8 cellular contexts compared by ENCODE assay signal in genomic region chr18:79400091-79400590, GRCh38. TPM values are rescaled to one million over a fixed set of nuclear protein-coding genes. Genes with fewer than 3 reads are reported as not detected.
A peak's percentile ranks its signal among the peaks of the same experiment; 100 is the strongest.
DNase-seq lines count a peak whose midpoint lies in the region; ATAC-seq and TF ChIP-seq lines count a peak whose summit lies in the region.

No MANE protein-coding gene starts in this region.

- peak overlapping the region; percentile 81 for H3K4me3 ChIP-seq in ACC112 (ENCODE audit: low read depth, low read length)
- peak overlapping the region; percentile 56 to 63 (median 59) for H3K4me3 ChIP-seq in right lobe of liver

- TF ChIP-seq POLR2A in right lobe of liver (IDR thresholded peaks at IDR 0.05), result no peak

- peaks cover 44% of the 10 kb centered on the region for H3K4me1 Mint-ChIP-seq in T-helper 17 cell
- peaks cover 41% of the 10 kb centered on the region for H3K4me1 Mint-ChIP-seq in central memory CD8-positive, alpha-beta T cell

- intact Hi-C loops in right lobe of liver (cut with DNase I), result no loop called here

- DNase-seq in T-helper 17 cell, result peak; percentile 27 to 71 (median 58)
- no peak for DNase-seq in central memory CD8-positive, alpha-beta T cell (ENCODE audit: low spot score in 2 of 2)
- DNase-seq in right lobe of liver, result peak in 2 of 3 donors; percentile 66 to 68
- peak; percentile 59 for DNase-seq in stimulated activated CD8-positive, alpha-beta memory T cell treated with anti-CD3 and anti-CD28 coated beads, Interleukin-7, amount 100 ng/mL, for 4 hours (ENCODE audit: low read depth in 2 of 2)
- no peak for DNase-seq in glomerular visceral epithelial cell (ENCODE audit: extremely low spot score)

- under 1% methylated on average over 25 of the region's 71 CpGs for WGBS in right lobe of liver (ENCODE audit: insufficient coverage, low coverage, low lambda C conversion rate, missing lambda C conversion rate)

- ATAC-seq in GM21529 (IDR thresholded peaks at IDR 0.05; ENCODE audit: unreplicated experiment), result peak; percentile 25
- peak; percentile 21 for ATAC-seq in T-helper 17 cell
- peak; percentile 35 for ATAC-seq in central memory CD8-positive, alpha-beta T cell (replicated peaks; ENCODE audit: extremely low read depth, poor library complexity, severe bottlenecking)
- peak; percentile 26 to 51 (median 32) for ATAC-seq in right lobe of liver
- ATAC-seq in SK-N-SH treated with all-trans-retinoic acid at 6 μM for 48 hours, result no peak

- H3K27ac ChIP-seq in ACC112 (ENCODE audit: low read depth, low read length) (no peak overlapping the region), right lobe of liver (peak overlapping the region in 2 of 3 donors; percentile 40 to 63)

- peaks cover 6% of the 10 kb centered on the region; the same call in 1 of the 2 replicates for H3K27me3 ChIP-seq in ACC112 (ENCODE audit: insufficient read depth, low read length)
- no peaks in the 10 kb centered on the region for H3K27me3 ChIP-seq in right lobe of liver

- no peaks in the 10 kb centered on the region for H3K27me3 Mint-ChIP-seq in T-helper 17 cell
- no peaks in the 10 kb centered on the region for H3K27me3 Mint-ChIP-seq in central memory CD8-positive, alpha-beta T cell

- no peak for TF ChIP-seq CTCF in right lobe of liver (IDR thresholded peaks at IDR 0.05)

- H3K9me3 ChIP-seq in T-helper 17 cell (ENCODE audit: control insufficient read depth, low read length, poor library complexity, severe bottlenecking) (no peaks in the 10 kb centered on the region), right lobe of liver (no peaks in the 10 kb centered on the region)

- H3K4me1 ChIP-seq in ACC112 (ENCODE audit: control insufficient read depth, insufficient read depth, low read length, unreplicated experiment) (no peaks in the 10 kb centered on the region), right lobe of liver (peaks cover 0 to 19% (median 5%) of the 10 kb centered on the region in 4 donors)

- H3K36me3 Mint-ChIP-seq in T-helper 17 cell (ENCODE audit: low read depth), result no peaks in the 10 kb centered on the region
- H3K36me3 Mint-ChIP-seq in central memory CD8-positive, alpha-beta T cell (ENCODE audit: insufficient read depth), result peaks cover 25% of the 10 kb centered on the region

- H3K9me3 Mint-ChIP-seq in central memory CD8-positive, alpha-beta T cell, result no peaks in the 10 kb centered on the region

- peak overlapping the region; percentile 38 for H2AFZ ChIP-seq in ACC112 (ENCODE audit: low read length, unreplicated experiment)

- no peaks in the 10 kb centered on the region for H3K79me2 ChIP-seq in ACC112 (ENCODE audit: control insufficient read depth, insufficient read depth, low read length, unreplicated experiment)

- no peak overlapping the region for H3K27ac Mint-ChIP-seq in T-helper 17 cell
- H3K27ac Mint-ChIP-seq in central memory CD8-positive, alpha-beta T cell (ENCODE audit: low read depth), result no peak overlapping the region

- H3K4me3 Mint-ChIP-seq in T-helper 17 cell, result peak overlapping the region; percentile 97
- H3K4me3 Mint-ChIP-seq in central memory CD8-positive, alpha-beta T cell, result peak overlapping the region; percentile 86

- H3K36me3 ChIP-seq in ACC112 (ENCODE audit: insufficient read depth, low read length) (no peaks in the 10 kb centered on the region), right lobe of liver (no peaks in the 10 kb centered on the region)

TF ChIP-seq in SK-N-SH treated with all-trans-retinoic acid at 6 μM for 48 hours, 23 proteins besides CTCF, POLR2A, EP300 and RAD21 (continues in another document):
- TF ChIP-seq BACH2 (CRISPR knock-in tag; IDR thresholded peaks at IDR 0.05; ENCODE audit: borderline replicate concordance), result no peak
- no peak for TF ChIP-seq CREB5 (CRISPR knock-in tag; IDR thresholded peaks at IDR 0.05; ENCODE audit: low read depth)
- no peak for TF ChIP-seq TCF4 (CRISPR knock-in tag; IDR thresholded peaks at IDR 0.05; ENCODE audit: borderline replicate concordance)
- no peak for TF ChIP-seq ZNF565 (CRISPR knock-in tag; conservative IDR thresholded peaks at IDR 0.05; ENCODE audit: low read depth)
- no peak for TF ChIP-seq ARNTL (CRISPR knock-in tag; IDR thresholded peaks at IDR 0.05; ENCODE audit: borderline replicate concordance, low read depth)
- TF ChIP-seq, protein P1, sequence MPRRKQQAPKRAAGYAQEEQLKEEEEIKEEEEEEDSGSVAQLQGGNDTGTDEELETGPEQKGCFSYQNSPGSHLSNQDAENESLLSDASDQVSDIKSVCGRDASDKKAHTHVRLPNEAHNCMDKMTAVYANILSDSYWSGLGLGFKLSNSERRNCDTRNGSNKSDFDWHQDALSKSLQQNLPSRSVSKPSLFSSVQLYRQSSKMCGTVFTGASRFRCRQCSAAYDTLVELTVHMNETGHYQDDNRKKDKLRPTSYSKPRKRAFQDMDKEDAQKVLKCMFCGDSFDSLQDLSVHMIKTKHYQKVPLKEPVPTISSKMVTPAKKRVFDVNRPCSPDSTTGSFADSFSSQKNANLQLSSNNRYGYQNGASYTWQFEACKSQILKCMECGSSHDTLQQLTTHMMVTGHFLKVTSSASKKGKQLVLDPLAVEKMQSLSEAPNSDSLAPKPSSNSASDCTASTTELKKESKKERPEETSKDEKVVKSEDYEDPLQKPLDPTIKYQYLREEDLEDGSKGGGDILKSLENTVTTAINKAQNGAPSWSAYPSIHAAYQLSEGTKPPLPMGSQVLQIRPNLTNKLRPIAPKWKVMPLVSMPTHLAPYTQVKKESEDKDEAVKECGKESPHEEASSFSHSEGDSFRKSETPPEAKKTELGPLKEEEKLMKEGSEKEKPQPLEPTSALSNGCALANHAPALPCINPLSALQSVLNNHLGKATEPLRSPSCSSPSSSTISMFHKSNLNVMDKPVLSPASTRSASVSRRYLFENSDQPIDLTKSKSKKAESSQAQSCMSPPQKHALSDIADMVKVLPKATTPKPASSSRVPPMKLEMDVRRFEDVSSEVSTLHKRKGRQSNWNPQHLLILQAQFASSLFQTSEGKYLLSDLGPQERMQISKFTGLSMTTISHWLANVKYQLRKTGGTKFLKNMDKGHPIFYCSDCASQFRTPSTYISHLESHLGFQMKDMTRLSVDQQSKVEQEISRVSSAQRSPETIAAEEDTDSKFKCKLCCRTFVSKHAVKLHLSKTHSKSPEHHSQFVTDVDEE (CRISPR knock-in tag; IDR thresholded peaks at IDR 0.05), result no peak
- TF ChIP-seq RARB (CRISPR knock-in tag; IDR thresholded peaks at IDR 0.05), result no peak
- TF ChIP-seq PATZ1 (CRISPR knock-in tag; IDR thresholded peaks at IDR 0.05; ENCODE audit: borderline replicate concordance), result no peak
- TF ChIP-seq CSDC2 (CRISPR knock-in tag; IDR thresholded peaks at IDR 0.05), result no peak
- no peak for TF ChIP-seq ZFP3 (CRISPR knock-in tag; IDR thresholded peaks at IDR 0.05)
- TF ChIP-seq ZNF70 (CRISPR knock-in tag; IDR thresholded peaks at IDR 0.05), result no peak
- TF ChIP-seq, protein P2, sequence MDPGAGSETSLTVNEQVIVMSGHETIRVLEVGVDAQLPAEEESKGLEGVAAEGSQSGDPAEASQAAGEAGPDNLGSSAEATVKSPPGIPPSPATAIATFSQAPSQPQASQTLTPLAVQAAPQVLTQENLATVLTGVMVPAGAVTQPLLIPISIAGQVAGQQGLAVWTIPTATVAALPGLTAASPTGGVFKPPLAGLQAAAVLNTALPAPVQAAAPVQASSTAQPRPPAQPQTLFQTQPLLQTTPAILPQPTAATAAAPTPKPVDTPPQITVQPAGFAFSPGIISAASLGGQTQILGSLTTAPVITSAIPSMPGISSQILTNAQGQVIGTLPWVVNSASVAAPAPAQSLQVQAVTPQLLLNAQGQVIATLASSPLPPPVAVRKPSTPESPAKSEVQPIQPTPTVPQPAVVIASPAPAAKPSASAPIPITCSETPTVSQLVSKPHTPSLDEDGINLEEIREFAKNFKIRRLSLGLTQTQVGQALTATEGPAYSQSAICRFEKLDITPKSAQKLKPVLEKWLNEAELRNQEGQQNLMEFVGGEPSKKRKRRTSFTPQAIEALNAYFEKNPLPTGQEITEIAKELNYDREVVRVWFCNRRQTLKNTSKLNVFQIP (CRISPR knock-in tag; IDR thresholded peaks at IDR 0.05; ENCODE audit: borderline replicate concordance, low read depth), result no peak
- no peak for TF ChIP-seq OSR1 (CRISPR knock-in tag; IDR thresholded peaks at IDR 0.05)
- no peak for TF ChIP-seq GLIS3 (CRISPR knock-in tag; IDR thresholded peaks at IDR 0.05)
- no peak for TF ChIP-seq ZC3H10 (CRISPR knock-in tag; IDR thresholded peaks at IDR 0.05)

RNA-seq across cellular contexts. Expression of gene NFATC1, which starts 4.4 kb away (rescaled TPM):
- total RNA-seq in T-helper 17 cell (10 to 100 TPM; 73.4 to 77.8 TPM), right lobe of liver (1 to 10 TPM in 5 of 6 experiments, under 1 TPM in 1; 1.00 to 4.3 (median 2.9) TPM)

Comparison
In these comparisons a context has a peak if more than half of its experiments do, and no peak if none do; other contexts are left out.
1. DNase-seq: peak in T-helper 17 cell (3 of 3), right lobe of liver (2 of 3) and stimulated activated CD8-positive, alpha-beta memory T cell treated with anti-CD3 and anti-CD28 coated beads, Interleukin-7, amount 100 ng/mL, for 4 hours (2 of 2); none in central memory CD8-positive, alpha-beta T cell (0 of 2) and glomerular visceral epithelial cell (single experiment).
2. RNA of gene NFATC1, which starts 4.4 kb away (total RNA-seq): 73.4 to 77.8 TPM in T-helper 17 cell; 1.00 to 4.3 TPM in right lobe of liver; every median in the first group is over 10 times any median in the second.